12 cellular contexts compared by ENCODE assay signal in genomic region chr11:36034572-36035331, GRCh38.
DNase-seq lines count a peak whose midpoint lies in the region; ATAC-seq lines count a peak whose summit lies in the region.
"Had no signal": no experiment of that assay in that cellular context is flagged by ENCODE, and none has a peak within 500 bp of the region (broad histone marks: within the 10 kb centered on the region; RNA-seq: fewer than 3 reads in every experiment).

No MANE protein-coding gene starts in this region.

- H3K36me3 Mint-ChIP-seq in effector memory CD8-positive, alpha-beta T cell (ENCODE audit: insufficient read depth), result no peaks in the 10 kb centered on the region

- no peak for ATAC-seq in GM21515 (IDR thresholded peaks at IDR 0.05; ENCODE audit: unreplicated experiment)
- ATAC-seq in GM21367 (IDR thresholded peaks at IDR 0.05; ENCODE audit: unreplicated experiment), result no peak
- no peak for ATAC-seq in effector memory CD8-positive, alpha-beta T cell (replicated peaks)
- ATAC-seq in GM18498 (IDR thresholded peaks at IDR 0.05; ENCODE audit: unreplicated experiment), result no peak
- ATAC-seq: activated CD8-positive, alpha-beta T cell treated with anti-CD3 and anti-CD28 coated beads for 36 hours had no signal

- no peak overlapping the region for H3K4me3 Mint-ChIP-seq in effector memory CD8-positive, alpha-beta T cell
- H3K4me3 Mint-ChIP-seq: activated CD8-positive, alpha-beta T cell treated with anti-CD3 and anti-CD28 coated beads for 36 hours; CD4-positive, alpha-beta T cell; neural progenitor cell had no signal

- H3K27me3 Mint-ChIP-seq in effector memory CD8-positive, alpha-beta T cell, result peaks cover 17 to 38% of the 10 kb centered on the region in 2 donors
- H3K27me3 Mint-ChIP-seq: activated CD8-positive, alpha-beta T cell treated with anti-CD3 and anti-CD28 coated beads for 36 hours had no signal

- DNase-seq in AG08396 (ENCODE audit: low spot score) (peak; percentile 76), HT1080 (ENCODE audit: low read depth) (peak; percentile 86), astrocyte of the hippocampus (ENCODE audit: low read depth, low spot score) (peak; percentile 78), hepatic stellate cell (ENCODE audit: low spot score) (peak; percentile 91)
- DNase-seq in effector memory CD8-positive, alpha-beta T cell, result no peak
- DNase-seq: activated CD8-positive, alpha-beta T cell treated with anti-CD3 and anti-CD28 coated beads for 36 hours; CD4-positive, alpha-beta T cell; NCI-H2107 had no signal

- no peaks in the 10 kb centered on the region for H3K9me3 Mint-ChIP-seq in effector memory CD8-positive, alpha-beta T cell
- H3K9me3 Mint-ChIP-seq: activated CD8-positive, alpha-beta T cell treated with anti-CD3 and anti-CD28 coated beads for 36 hours; CD4-positive, alpha-beta T cell had no signal

- H3K27ac Mint-ChIP-seq in effector memory CD8-positive, alpha-beta T cell, result no peak overlapping the region
- H3K27ac Mint-ChIP-seq: activated CD8-positive, alpha-beta T cell treated with anti-CD3 and anti-CD28 coated beads for 36 hours; CD4-positive, alpha-beta T cell; neural progenitor cell had no signal

- H3K4me1 Mint-ChIP-seq in effector memory CD8-positive, alpha-beta T cell (ENCODE audit: low read depth in 2 of 2), result no peaks in the 10 kb centered on the region

Comparison
In these comparisons a context has a peak if more than half of its experiments do, and no peak if none do; other contexts are left out.
1. DNase-seq: peak in AG08396 (single experiment), HT1080 (single experiment), astrocyte of the hippocampus (single experiment) and hepatic stellate cell (single experiment); none in effector memory CD8-positive, alpha-beta T cell (0 of 3).